1 cellular context compared by ENCODE assay signal in genomic region chr12:14261096-14261495, GRCh38.
TF ChIP-seq lines count a peak whose summit lies in the region.

No MANE protein-coding gene starts in this region.

TF ChIP-seq in IMR-90, 13 proteins besides CTCF, POLR2A, EP300 and RAD21 (continued from another document):
- TF ChIP-seq ELK1 (IDR thresholded peaks at IDR 0.05; ENCODE audit: borderline replicate concordance, low read depth, low read length) (no peak), RFX5 (IDR thresholded peaks at IDR 0.05; ENCODE audit: low read depth, low read length) (no peak), RCOR1 (IDR thresholded peaks at IDR 0.05; ENCODE audit: insufficient replicate concordance, low read length) (no peak), FOS (IDR thresholded peaks at IDR 0.05; ENCODE audit: low read depth, low read length) (no peak), MAFK (IDR thresholded peaks at IDR 0.05; ENCODE audit: low read depth, low read length) (no peak), MXI1 (IDR thresholded peaks at IDR 0.05; ENCODE audit: borderline replicate concordance, low read depth, low read length) (no peak), MAZ (IDR thresholded peaks at IDR 0.05; ENCODE audit: borderline replicate concordance, low read depth, low read length) (no peak), SMC3 (IDR thresholded peaks at IDR 0.05; ENCODE audit: low read depth, low read length) (no peak)
